Comparison of ENCODE assay signal across 9 cellular contexts in the genomic region with DNA sequence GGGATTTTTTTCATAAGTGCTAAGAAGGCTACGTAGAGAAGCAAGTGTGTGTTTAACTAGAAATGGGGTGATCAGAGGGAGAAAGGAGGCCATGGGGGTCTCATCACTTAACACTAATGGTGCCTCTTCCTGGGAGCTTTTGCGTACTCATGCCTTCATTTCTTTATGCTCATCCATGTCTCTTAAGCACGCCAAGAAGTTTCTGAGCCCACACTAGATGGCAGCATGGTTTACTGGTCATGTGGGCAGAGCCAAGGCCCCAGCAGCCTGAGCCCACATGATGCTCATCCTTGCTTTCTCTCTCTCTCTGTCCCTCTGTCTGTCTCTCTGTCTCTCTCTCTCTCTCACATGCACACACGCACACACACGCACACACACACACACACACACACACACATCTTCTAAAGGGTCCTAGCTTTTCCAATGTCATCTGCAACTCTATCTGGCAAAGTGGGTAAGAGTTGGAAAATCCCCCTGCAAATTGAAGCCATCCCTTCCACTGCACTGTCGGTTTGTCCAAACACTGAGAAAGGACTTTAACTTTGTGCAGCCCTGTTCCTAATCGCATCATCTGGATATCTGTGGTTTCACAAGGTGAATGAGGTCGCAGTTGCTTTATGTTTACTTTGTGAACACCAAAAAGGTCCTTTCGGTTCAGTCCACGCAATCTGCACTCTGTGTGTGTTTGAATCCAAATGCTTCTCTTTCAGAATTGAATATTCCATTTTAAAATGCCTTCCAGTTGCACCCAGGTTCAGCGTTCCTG.
DNase-seq lines count a peak whose midpoint lies in the region; ATAC-seq and TF ChIP-seq lines count a peak whose summit lies in the region.
"Had no signal": no experiment of that assay in that cellular context is flagged by ENCODE, and none has a peak within 500 bp of the region (broad histone marks: within the 10 kb centered on the region; RNA-seq: fewer than 3 reads in every experiment).

No MANE protein-coding gene starts in this region.

- TF ChIP-seq CTCF in lower lobe of right lung (IDR thresholded peaks at IDR 0.05) = peak; percentile 22

- H3K36me3 ChIP-seq in lower lobe of right lung = no peaks in the 10 kb centered on the region

- ATAC-seq in GM21529 (IDR thresholded peaks at IDR 0.05; ENCODE audit: unreplicated experiment) (peak; percentile 77), lower lobe of right lung (peak; percentile 48 to 52)

- H3K4me1 ChIP-seq in lower lobe of right lung = no peaks in the 10 kb centered on the region

- DNase-seq in DMS 273 (lab: John Stamatoyannopoulos, UW; ENCODE audit: unreplicated experiment) = peak; percentile 74
- DNase-seq in NCI-H2227 treated with DMSO at 0.1 percent for 48 hours (lab: John Stamatoyannopoulos, UW) = peak; percentile 57
- peak in 36 of 61 donors; percentile 1 to 52 (median 13) for DNase-seq in caudate nucleus (lab: John Stamatoyannopoulos, UW)
- no peak for DNase-seq in lower lobe of right lung
- DNase-seq in NCI-H2196 (lab: John Stamatoyannopoulos, UW; ENCODE audit: unreplicated experiment) = no peak
- DNase-seq in NOMO-1 treated with dmso at 0.1 percent for 144 hours (lab: John Stamatoyannopoulos, UW; ENCODE audit: unreplicated experiment) = no peak
- DNase-seq in NCI-H2196 treated with DMSO at 0.1 percent for 48 hours (lab: John Stamatoyannopoulos, UW; ENCODE audit: unreplicated experiment) = no peak

- no peaks in the 10 kb centered on the region for H3K9me3 ChIP-seq in lower lobe of right lung

- no peak overlapping the region for H3K4me3 ChIP-seq in lower lobe of right lung
- H3K4me3 ChIP-seq: skin epidermis had no signal

- H3K27ac ChIP-seq in caudate nucleus (ENCODE audit: low read depth, low read length) (no peak overlapping the region), lower lobe of right lung (no peak overlapping the region)

- intact Hi-C loops in lower lobe of right lung (cut with DNase I) = no loop called here

- no peaks in the 10 kb centered on the region for H3K27me3 ChIP-seq in lower lobe of right lung (ENCODE audit: low read depth)

Comparison
In these comparisons a context has a peak if more than half of its experiments do, and no peak if none do; other contexts are left out.
1. DNase-seq: peak in DMS 273 (single experiment), NCI-H2227 treated with DMSO at 0.1 percent for 48 hours (single experiment) and caudate nucleus (36 of 61); none in lower lobe of right lung (single experiment), NCI-H2196 (single experiment), NOMO-1 treated with dmso at 0.1 percent for 144 hours (single experiment) and NCI-H2196 treated with DMSO at 0.1 percent for 48 hours (single experiment).